8 cellular contexts compared by ENCODE assay signal in the genomic region with DNA sequence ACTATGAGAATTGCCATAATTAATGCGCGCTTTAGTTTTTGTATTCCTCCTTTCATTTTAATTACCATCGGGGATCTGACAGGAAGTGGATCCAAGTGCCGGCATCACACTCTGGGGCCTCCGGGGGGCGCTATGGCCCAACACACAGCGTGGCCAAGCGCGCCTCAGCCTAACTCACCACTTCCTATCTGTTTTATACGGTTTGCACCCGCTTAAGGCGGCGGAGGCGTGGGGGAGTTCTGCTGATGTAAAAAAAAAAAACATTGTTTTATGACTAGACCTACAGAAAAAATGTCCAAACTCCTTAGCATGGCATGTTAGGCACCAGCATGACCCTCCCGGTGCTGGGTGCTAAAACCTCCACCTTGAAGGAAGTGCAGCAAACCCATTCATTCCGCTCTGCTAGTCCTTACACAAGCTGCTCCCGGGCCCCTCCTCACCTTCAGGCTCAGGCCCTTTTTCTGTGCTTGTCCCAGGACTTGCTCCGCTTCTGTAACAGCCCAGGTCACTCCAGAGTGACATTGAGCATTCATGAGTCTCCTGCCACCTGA. TPM values are rescaled to one million over a fixed set of nuclear protein-coding genes. Genes with fewer than 3 reads are reported as not detected.
DNase-seq lines count a peak whose midpoint lies in the region; ATAC-seq lines count a peak whose summit lies in the region.

No MANE protein-coding gene starts in this region.

- H3K27ac ChIP-seq in effector memory CD4-positive, alpha-beta T cell (ENCODE audit: insufficient read depth, low read length, poor library complexity, severe bottlenecking), result no peak overlapping the region

- peaks cover 0 to 25% (median 19%) of the 10 kb centered on the region in 3 donors for H3K4me1 Mint-ChIP-seq in naive B cell
- peaks cover 26% of the 10 kb centered on the region for H3K4me1 Mint-ChIP-seq in stimulated activated naive CD8-positive, alpha-beta T cell treated with anti-CD3 and anti-CD28 coated beads, Interleukin-15, Interleukin-2, amounts not matched to agents 100 ng/mL and 50 ng/mL, for 24 hours (ENCODE audit: low read depth)

- no peak overlapping the region for H3K4me3 ChIP-seq in effector memory CD4-positive, alpha-beta T cell (ENCODE audit: insufficient read depth, low read depth, low read length, poor library complexity, severe bottlenecking)

- H3K9me3 ChIP-seq in effector memory CD4-positive, alpha-beta T cell (ENCODE audit: control insufficient read depth, low read length), result no peaks in the 10 kb centered on the region

- peaks cover 0 to 8% of the 10 kb centered on the region in 2 donors for H3K36me3 Mint-ChIP-seq in naive B cell
- H3K36me3 Mint-ChIP-seq in stimulated activated naive CD8-positive, alpha-beta T cell treated with anti-CD3 and anti-CD28 coated beads, Interleukin-15, Interleukin-2, amounts not matched to agents 100 ng/mL and 50 ng/mL, for 24 hours (ENCODE audit: low read depth), result no peaks in the 10 kb centered on the region

- peaks cover 0 to 2% (median 0%) of the 10 kb centered on the region in 7 donors for H3K9me3 Mint-ChIP-seq in naive B cell
- no peaks in the 10 kb centered on the region for H3K9me3 Mint-ChIP-seq in stimulated activated naive CD8-positive, alpha-beta T cell treated with anti-CD3 and anti-CD28 coated beads, Interleukin-15, Interleukin-2, amounts not matched to agents 100 ng/mL and 50 ng/mL, for 24 hours

- H3K4me3 Mint-ChIP-seq in naive B cell, result peak overlapping the region in 1 of 8 donors; percentile 47
- peak overlapping the region; percentile 43 for H3K4me3 Mint-ChIP-seq in stimulated activated naive CD8-positive, alpha-beta T cell treated with anti-CD3 and anti-CD28 coated beads, Interleukin-15, Interleukin-2, amounts not matched to agents 100 ng/mL and 50 ng/mL, for 24 hours

- peaks cover 45 to 73% (median 49%) of the 10 kb centered on the region in 3 donors for H3K27me3 Mint-ChIP-seq in naive B cell
- H3K27me3 Mint-ChIP-seq in stimulated activated naive CD8-positive, alpha-beta T cell treated with anti-CD3 and anti-CD28 coated beads, Interleukin-15, Interleukin-2, amounts not matched to agents 100 ng/mL and 50 ng/mL, for 24 hours, result peaks cover 37% of the 10 kb centered on the region

- H3K4me1 ChIP-seq in effector memory CD4-positive, alpha-beta T cell (ENCODE audit: control insufficient read depth, insufficient read depth, low read length, poor library complexity, severe bottlenecking), result peaks cover 4% of the 10 kb centered on the region

- H3K27me3 ChIP-seq in effector memory CD4-positive, alpha-beta T cell (replicated peaks; ENCODE audit: control insufficient read depth, insufficient read depth, low read length, poor library complexity, severe bottlenecking), result no peaks in the 10 kb centered on the region

- no peaks in the 10 kb centered on the region for H3K36me3 ChIP-seq in effector memory CD4-positive, alpha-beta T cell (ENCODE audit: control insufficient read depth, insufficient read depth, low read length)

- DNase-seq in GF-D8 (lab: John Stamatoyannopoulos, UW) (peak; percentile 67), NCI-H1694 (lab: John Stamatoyannopoulos, UW) (peak; percentile 33), naive B cell (no peak), SKM-1 treated with dmso at 0.1 percent for 144 hours (lab: John Stamatoyannopoulos, UW; ENCODE audit: unreplicated experiment) (no peak)
- peak; percentile 81 to 85 for DNase-seq in activated CD4-positive, alpha-beta T cell treated with anti-CD3 and anti-CD28 coated beads, Interleukin-2, amount 50 U/mL, for 48 hours
- peak; percentile 54 to 58 (median 56) for DNase-seq in effector memory CD4-positive, alpha-beta T cell

- no peak overlapping the region for H3K27ac Mint-ChIP-seq in naive B cell
- H3K27ac Mint-ChIP-seq in stimulated activated naive CD8-positive, alpha-beta T cell treated with anti-CD3 and anti-CD28 coated beads, Interleukin-15, Interleukin-2, amounts not matched to agents 100 ng/mL and 50 ng/mL, for 24 hours, result no peak overlapping the region

- ATAC-seq in naive B cell (ENCODE audit: low read depth in 2 of 2) (peak; percentile 43 to 49), HG03139 (IDR thresholded peaks at IDR 0.05; ENCODE audit: unreplicated experiment) (no peak)

RNA-seq across cellular contexts. Expression of gene EBF4, which starts 4.5 kb away (rescaled TPM):
- polyA plus RNA-seq in naive B cell (ENCODE audit: low read depth in 6 of 6), result under 1 TPM in 1 of 6 donors, not detected in 5; 0.28 TPM

RNA-seq across cellular contexts. Expression of gene IDH3B, which starts 24.1 kb away (rescaled TPM):
- polyA plus RNA-seq in naive B cell (ENCODE audit: low read depth in 6 of 6), result 100 to 1,000 TPM; 110 to 149 (median 128) TPM

RNA-seq across cellular contexts. Expression of gene NOP56, which starts 35.7 kb away (rescaled TPM):
- 100 to 1,000 TPM in 3 of 6 donors, 10 to 100 TPM in 3; 67.7 to 115 (median 95.8) TPM for polyA plus RNA-seq in naive B cell (ENCODE audit: low read depth in 6 of 6)

Comparison
In these comparisons a context has a peak if more than half of its experiments do, and no peak if none do; other contexts are left out.
1. DNase-seq: peak in GF-D8 (single experiment), NCI-H1694 (single experiment), activated CD4-positive, alpha-beta T cell treated with anti-CD3 and anti-CD28 coated beads, Interleukin-2, amount 50 U/mL, for 48 hours (2 of 2) and effector memory CD4-positive, alpha-beta T cell (3 of 3); none in naive B cell (single experiment) and SKM-1 treated with dmso at 0.1 percent for 144 hours (single experiment).